18 cellular contexts compared by ENCODE assay signal in genomic region chr1:205576011-205576410, GRCh38. TPM values are rescaled to one million over a fixed set of nuclear protein-coding genes. Genes with fewer than 3 reads are reported as not detected.
DNase-seq lines count a peak whose midpoint lies in the region; ATAC-seq and TF ChIP-seq lines count a peak whose summit lies in the region.
"Had no signal": no experiment of that assay in that cellular context is flagged by ENCODE, and none has a peak within 500 bp of the region (broad histone marks: within the 10 kb centered on the region; RNA-seq: fewer than 3 reads in every experiment).

No MANE protein-coding gene starts in this region.

- CTCF ChIA-PET in WTC11 (lab: Charles Lee) = interaction anchor here (0.7 to 2.3 kb wide), 2 partner anchors 16 to 82 kb away, joined by 5 to 12 read pairs; no protein-coding TSS in a partner anchor

- TF ChIP-seq CTCF in type B pancreatic cell (conservative IDR thresholded peaks at IDR 0.05) (no peak), WTC11 (IDR thresholded peaks at IDR 0.05) (no peak)

- POLR2A ChIA-PET in WTC11 (lab: Charles Lee) = interaction anchor here (0.6 kb wide), 1 partner anchor 232 kb away, joined by 7 read pairs; no protein-coding TSS in a partner anchor

- peak; percentile 19 for DNase-seq in NCI-H2196 (lab: John Stamatoyannopoulos, UW; ENCODE audit: unreplicated experiment)
- no peak for DNase-seq in NCI-H2196 treated with DMSO at 0.1 percent for 48 hours (lab: John Stamatoyannopoulos, UW; ENCODE audit: unreplicated experiment)
- DNase-seq in mesenteric fat pad (ENCODE audit: low spot score) = peak; percentile 76
- peak; percentile 53 for DNase-seq in type B pancreatic cell (ENCODE audit: extremely low spot score, unreplicated experiment)
- DNase-seq in WTC11 (ENCODE audit: low spot score) = no peak
- DNase-seq in C1 segment of cervical spinal cord (lab: John Stamatoyannopoulos, UW) = no peak
- DNase-seq: EL, H7, NCI-H1417, NCI-H2029 treated with DMSO at 0.1 percent for 48 hours, NCI-H2227 treated with DMSO at 0.1 percent for 48 hours, NCI-H524 treated with DMSO at 0.1 percent for 48 hours had no signal

- H3K27ac Mint-ChIP-seq in type B pancreatic cell (no peak overlapping the region), WTC11 (no peak overlapping the region)
- H3K27ac Mint-ChIP-seq: IgD-negative memory B cell had no signal

- H3K9me3 Mint-ChIP-seq in type B pancreatic cell (no peaks in the 10 kb centered on the region), WTC11 (no peaks in the 10 kb centered on the region)
- H3K9me3 Mint-ChIP-seq: IgD-negative memory B cell had no signal

- no peak overlapping the region for H3K4me3 ChIP-seq in duodenal mucosa (ENCODE audit: low read depth in 1 of 2, low read length in 2 of 2)
- H3K4me3 ChIP-seq: BLaER1 treated with 17β-estradiol and CSF1 and Interleukin-3, amounts not matched to agents 10 nM and 100 nM; SJSA1 had no signal

- H3K4me1 ChIP-seq in duodenal mucosa (ENCODE audit: control insufficient read depth in 1 of 2, insufficient read depth in 2 of 2, low read length in 2 of 2) = no peaks in the 10 kb centered on the region
- H3K4me1 ChIP-seq: BLaER1 treated with 17β-estradiol and CSF1 and Interleukin-3, amounts not matched to agents 10 nM and 100 nM; SJSA1 had no signal

- ATAC-seq in SK-N-SH treated with all-trans-retinoic acid at 6 μM for 48 hours = no peak
- no peak for ATAC-seq in WTC11

- H3K27me3 Mint-ChIP-seq in type B pancreatic cell = peaks cover 59% of the 10 kb centered on the region
- peaks cover 28% of the 10 kb centered on the region for H3K27me3 Mint-ChIP-seq in WTC11 (ENCODE audit: low read depth)

- no peaks in the 10 kb centered on the region for H3K9me3 ChIP-seq in duodenal mucosa (ENCODE audit: control insufficient read depth in 1 of 2, low read length in 2 of 2)
- H3K9me3 ChIP-seq: BLaER1 treated with 17β-estradiol and CSF1 and Interleukin-3, amounts not matched to agents 10 nM and 100 nM; SJSA1 had no signal

- H3K36me3 ChIP-seq in duodenal mucosa (ENCODE audit: control insufficient read depth in 1 of 2, insufficient read depth in 2 of 2, low read length in 2 of 2) = no peaks in the 10 kb centered on the region
- H3K36me3 ChIP-seq: BLaER1 treated with 17β-estradiol and CSF1 and Interleukin-3, amounts not matched to agents 10 nM and 100 nM; SJSA1 had no signal

- H3K4me1 Mint-ChIP-seq in type B pancreatic cell (ENCODE audit: unreplicated experiment) (peaks cover 4% of the 10 kb centered on the region), WTC11 (peaks cover 16% of the 10 kb centered on the region)
- H3K4me1 Mint-ChIP-seq: IgD-negative memory B cell had no signal

- peaks cover 5 to 25% of the 10 kb centered on the region in 2 donors for H3K27me3 ChIP-seq in duodenal mucosa (ENCODE audit: control insufficient read depth in 1 of 2, insufficient read depth in 2 of 2, low read length in 2 of 2)

- peak overlapping the region; percentile 17 for H3K27ac ChIP-seq in duodenal mucosa (ENCODE audit: low read depth, low read length)
- H3K27ac ChIP-seq: 22Rv1; BLaER1 treated with 17β-estradiol and CSF1 and Interleukin-3, amounts not matched to agents 10 nM and 100 nM; SJSA1 had no signal

- no peak overlapping the region for H3K9ac ChIP-seq in duodenal mucosa (ENCODE audit: low read depth in 1 of 2, low read length in 2 of 2)
- H3K9ac ChIP-seq: BLaER1 treated with 17β-estradiol and CSF1 and Interleukin-3, amounts not matched to agents 10 nM and 100 nM had no signal

- no peak overlapping the region for H3K4me3 Mint-ChIP-seq in type B pancreatic cell
- no peak overlapping the region for H3K4me3 Mint-ChIP-seq in WTC11
- H3K4me3 Mint-ChIP-seq: IgD-negative memory B cell had no signal

- H3K36me3 Mint-ChIP-seq in type B pancreatic cell = no peaks in the 10 kb centered on the region
- no peaks in the 10 kb centered on the region for H3K36me3 Mint-ChIP-seq in WTC11
- H3K36me3 Mint-ChIP-seq: IgD-negative memory B cell had no signal

TF ChIP-seq in SK-N-SH treated with all-trans-retinoic acid at 6 μM for 48 hours, 23 proteins besides CTCF, POLR2A, EP300 and RAD21:
- TF ChIP-seq ZC3H10 (CRISPR knock-in tag; IDR thresholded peaks at IDR 0.05) (no peak), PATZ1 (CRISPR knock-in tag; IDR thresholded peaks at IDR 0.05; ENCODE audit: borderline replicate concordance) (no peak), ZNF8 (CRISPR knock-in tag; IDR thresholded peaks at IDR 0.05) (no peak), SNAI2 (CRISPR knock-in tag; IDR thresholded peaks at IDR 0.05) (no peak), ESRRG (CRISPR knock-in tag; IDR thresholded peaks at IDR 0.05) (no peak), OSR1 (CRISPR knock-in tag; IDR thresholded peaks at IDR 0.05) (no peak), RARB (CRISPR knock-in tag; IDR thresholded peaks at IDR 0.05) (no peak), ZFP3 (CRISPR knock-in tag; IDR thresholded peaks at IDR 0.05) (no peak), CREB5 (CRISPR knock-in tag; IDR thresholded peaks at IDR 0.05; ENCODE audit: low read depth) (no peak), ZNF565 (CRISPR knock-in tag; conservative IDR thresholded peaks at IDR 0.05; ENCODE audit: low read depth) (no peak), ISL1 (CRISPR knock-in tag; IDR thresholded peaks at IDR 0.05) (no peak)

TF ChIP-seq in WTC11, 78 proteins besides CTCF, POLR2A, EP300 and RAD21:
- TF ChIP-seq ZSCAN18 (CRISPR knock-in tag; IDR thresholded peaks at IDR 0.05) (no peak), JUN (CRISPR knock-in tag; IDR thresholded peaks at IDR 0.05) (no peak), ZNF671 (CRISPR knock-in tag; IDR thresholded peaks at IDR 0.05) (no peak), OVOL2 (CRISPR knock-in tag; IDR thresholded peaks at IDR 0.05; ENCODE audit: borderline replicate concordance) (no peak), ZNF219 (CRISPR knock-in tag; IDR thresholded peaks at IDR 0.05; ENCODE audit: borderline replicate concordance) (no peak), ZBTB43 (CRISPR knock-in tag; IDR thresholded peaks at IDR 0.05) (no peak), EMX1 (CRISPR knock-in tag; IDR thresholded peaks at IDR 0.05) (no peak), E2F4 (CRISPR knock-in tag; IDR thresholded peaks at IDR 0.05; ENCODE audit: borderline replicate concordance, low read depth) (no peak), JAZF1 (CRISPR knock-in tag; IDR thresholded peaks at IDR 0.05) (no peak), NR3C1 (CRISPR knock-in tag; conservative IDR thresholded peaks at IDR 0.05; ENCODE audit: low read depth) (no peak), TP53 (CRISPR knock-in tag; IDR thresholded peaks at IDR 0.05) (no peak), SOX15 (CRISPR knock-in tag; IDR thresholded peaks at IDR 0.05) (no peak)

RNA-seq across cellular contexts. Expression of gene ELK4, which starts 55.8 kb away (rescaled TPM):
- total RNA-seq in mesenteric fat pad = 70.2 TPM
- 20.9 and 27.6 TPM in 2 replicates for total RNA-seq in type B pancreatic cell (ENCODE audit: low replicate concordance)
- total RNA-seq in WTC11 (2021) = 34.4 to 39.0 TPM (median 37.5 TPM) in 3 replicates

Comparison
In these comparisons a context has a peak if more than half of its experiments do, and no peak if none do; other contexts are left out.
1. DNase-seq: peak in NCI-H2196 (single experiment), mesenteric fat pad (single experiment) and type B pancreatic cell (single experiment); none in NCI-H2196 treated with DMSO at 0.1 percent for 48 hours (single experiment), WTC11 (single experiment) and C1 segment of cervical spinal cord (0 of 14).